Comparison of ENCODE assay signal across 23 cellular contexts in genomic region chr13:25231537-25231936, GRCh38. TPM values are rescaled to one million over a fixed set of nuclear protein-coding genes. Genes with fewer than 3 reads are reported as not detected.
"Had no signal": no experiment of that assay in that cellular context is flagged by ENCODE, and none has a peak within 500 bp of the region (broad histone marks: within the 10 kb centered on the region; RNA-seq: fewer than 3 reads in every experiment).

No MANE protein-coding gene starts in this region.

- H3K36me3 Mint-ChIP-seq: activated CD4-positive, alpha-beta memory T cell treated with anti-CD3 and anti-CD28 coated beads for 36 hours; brain had no signal

- H3K27ac Mint-ChIP-seq: activated CD4-positive, alpha-beta memory T cell treated with anti-CD3 and anti-CD28 coated beads for 36 hours; activated CD4-positive, alpha-beta T cell treated with anti-CD3 and anti-CD28 coated beads, Interleukin-2, amount 10 ng/mL, durations not matched to agents 7 days and 5 days; activated naive CD4-positive, alpha-beta T cell treated with anti-CD3 and anti-CD28 coated beads for 36 hours; activated naive CD8-positive, alpha-beta T cell; brain; T-helper 17 cell had no signal

- H3K4me1 Mint-ChIP-seq: activated CD4-positive, alpha-beta T cell treated with anti-CD3 and anti-CD28 coated beads, Interleukin-2, amount 10 ng/mL, durations not matched to agents 7 days and 5 days; brain had no signal

- DNase-seq: activated CD4-positive, alpha-beta memory T cell treated with anti-CD3 and anti-CD28 coated beads for 36 hours; activated CD4-positive, alpha-beta T cell treated with anti-CD3 and anti-CD28 coated beads, Interleukin-2, amount 10 ng/mL, durations not matched to agents 7 days and 5 days; activated CD4-positive, CD25-positive, alpha-beta regulatory T cell; activated CD8-positive, alpha-beta memory T cell treated with anti-CD3 and anti-CD28 coated beads for 24 hours; activated effector memory CD4-positive, alpha-beta T cell treated with anti-CD3 and anti-CD28 coated beads, Interleukin-2, amount 50 U/mL, for 16 hours; activated naive CD4-positive, alpha-beta T cell treated with anti-CD3 and anti-CD28 coated beads for 36 hours; activated T-cell treated with anti-CD3 and anti-CD28 coated beads, Interleukin-2, amount 50 U/mL, for 4 hours; amygdala; Kasumi-1; NCI-H1105 treated with DMSO at 0.1 percent for 48 hours; NCI-H1436 treated with DMSO at 0.1 percent for 48 hours; NCI-H187; NCI-H2171 treated with DMSO at 0.1 percent for 48 hours; NCI-H226; NCI-H526 treated with DMSO at 0.1 percent for 48 hours; NK-92 treated with Interleukin-12 subunit alpha and Interleukin-12 subunit beta, amount 100 ng/mL, for 24 hours; Peyer's patch; SHP77; T-helper 17 cell; T-helper 9 cell had no signal

- H3K4me3 Mint-ChIP-seq: activated CD4-positive, alpha-beta memory T cell treated with anti-CD3 and anti-CD28 coated beads for 36 hours; activated CD4-positive, alpha-beta T cell treated with anti-CD3 and anti-CD28 coated beads, Interleukin-2, amount 10 ng/mL, durations not matched to agents 7 days and 5 days; activated naive CD4-positive, alpha-beta T cell treated with anti-CD3 and anti-CD28 coated beads for 36 hours; activated naive CD8-positive, alpha-beta T cell; activated T-cell treated with anti-CD3 and anti-CD28 coated beads, Interleukin-2, amount 50 U/mL, for 4 hours; brain; T-helper 17 cell had no signal

- H3K9me3 Mint-ChIP-seq: activated CD4-positive, alpha-beta memory T cell treated with anti-CD3 and anti-CD28 coated beads for 36 hours; activated CD4-positive, alpha-beta T cell treated with anti-CD3 and anti-CD28 coated beads, Interleukin-2, amount 10 ng/mL, durations not matched to agents 7 days and 5 days; activated naive CD4-positive, alpha-beta T cell treated with anti-CD3 and anti-CD28 coated beads for 36 hours; activated T-cell treated with anti-CD3 and anti-CD28 coated beads, Interleukin-2, amount 50 U/mL, for 4 hours had no signal

RNA-seq across cellular contexts. Expression of gene AMER2, which starts 59.4 kb away (rescaled TPM):
- total RNA-seq: activated CD4-positive, alpha-beta memory T cell treated with anti-CD3 and anti-CD28 coated beads for 36 hours; activated CD4-positive, alpha-beta T cell treated with anti-CD3 and anti-CD28 coated beads, Interleukin-2, amount 10 ng/mL, durations not matched to agents 7 days and 5 days; activated naive CD4-positive, alpha-beta T cell treated with anti-CD3 and anti-CD28 coated beads for 36 hours; activated T-cell treated with anti-CD3 and anti-CD28 coated beads, Interleukin-2, amount 50 U/mL, for 4 hours; NCI-H460; Peyer's patch; T-helper 17 cell had no signal
